Comparison of ENCODE assay signal across 9 cellular contexts in genomic region chr1:8025061-8025670, GRCh38. TPM values are rescaled to one million over a fixed set of nuclear protein-coding genes. Genes with fewer than 3 reads are reported as not detected.
A peak's percentile ranks its signal among the peaks of the same experiment; 100 is the strongest.
DNase-seq lines count a peak whose midpoint lies in the region; ATAC-seq and TF ChIP-seq lines count a peak whose summit lies in the region.
"Had no signal": no experiment of that assay in that cellular context is flagged by ENCODE, and none has a peak within 500 bp of the region (broad histone marks: within the 10 kb centered on the region; RNA-seq: fewer than 3 reads in every experiment).

No MANE protein-coding gene starts in this region.

- peaks cover 26% of the 10 kb centered on the region for H3K27me3 Mint-ChIP-seq in T-helper 17 cell

- H3K27ac Mint-ChIP-seq in T-helper 17 cell = peak overlapping the region; percentile 85

- no peaks in the 10 kb centered on the region for H3K27me3 ChIP-seq in gastroesophageal sphincter

- peak overlapping the region; percentile 96 to 98 (median 97) for H3K27ac ChIP-seq in gastroesophageal sphincter

- peaks cover 11% of the 10 kb centered on the region for H3K4me1 Mint-ChIP-seq in T-helper 17 cell

- DNase-seq in NCI-H1417 (lab: John Stamatoyannopoulos, UW) (peak in 2 of 3 experiments; percentile 16 to 67), NCI-H1417 treated with DMSO at 0.1 percent for 48 hours (lab: John Stamatoyannopoulos, UW) (no peak), T-helper 17 cell (no peak), retinal pigment epithelial cell (ENCODE audit: low read depth) (no peak), MV-4-11 (lab: John Stamatoyannopoulos, UW) (no peak), GOT3 (lab: John Stamatoyannopoulos, UW) (no peak)
- DNase-seq in activated CD8-positive, alpha-beta memory T cell treated with anti-CD3 and anti-CD28 coated beads for 24 hours = no peak
- DNase-seq: DND-41 had no signal

- H3K4me3 ChIP-seq in gastroesophageal sphincter (peak overlapping the region; percentile 86 to 99), retinal pigment epithelial cell (ENCODE audit: low read length) (peak overlapping the region; percentile 89)

- H3K4me3 Mint-ChIP-seq in T-helper 17 cell = peak overlapping the region; percentile 92

- peaks cover 4% of the 10 kb centered on the region for H3K36me3 Mint-ChIP-seq in T-helper 17 cell (ENCODE audit: low read depth)

- ATAC-seq in T-helper 17 cell (no peak), gastroesophageal sphincter (no peak)

- no peak for TF ChIP-seq CTCF in gastroesophageal sphincter (IDR thresholded peaks at IDR 0.05)
- no peak for TF ChIP-seq CTCF in retinal pigment epithelial cell (conservative IDR thresholded peaks at IDR 0.05; ENCODE audit: low read depth, low read length)

- peak in 1 of 2 donors; percentile 18 for TF ChIP-seq POLR2A in gastroesophageal sphincter (IDR thresholded peaks at IDR 0.05)

- H3K9me3 ChIP-seq in T-helper 17 cell (ENCODE audit: control insufficient read depth, low read length, poor library complexity, severe bottlenecking) (no peaks in the 10 kb centered on the region), gastroesophageal sphincter (no peaks in the 10 kb centered on the region)

- 1 to 6% methylated on average over 8 to 13 of the region's 19 CpGs for WGBS in gastroesophageal sphincter (ENCODE audit: low coverage in 1 of 2), 2 donors

- TF ChIP-seq EP300 in gastroesophageal sphincter (IDR thresholded peaks at IDR 0.05) = no peak

- no peaks in the 10 kb centered on the region for H3K36me3 ChIP-seq in gastroesophageal sphincter

- H3K4me1 ChIP-seq in gastroesophageal sphincter = peaks cover 0 to 59% (median 3%) of the 10 kb centered on the region in 3 donors

RNA-seq across cellular contexts. Expression of gene ERRFI1, which starts 0.9 kb away (rescaled TPM):
- total RNA-seq in T-helper 17 cell = 1 to 10 TPM; 1.1 to 1.8 TPM
- total RNA-seq in gastroesophageal sphincter = 100 to 1,000 TPM; 344 to 570 (median 393) TPM

Comparison
In these comparisons a context has a peak if more than half of its experiments do, and no peak if none do; other contexts are left out.
1. DNase-seq: peak in NCI-H1417 (2 of 3); none in NCI-H1417 treated with DMSO at 0.1 percent for 48 hours (single experiment), T-helper 17 cell (0 of 3), retinal pigment epithelial cell (single experiment), MV-4-11 (single experiment), GOT3 (single experiment) and activated CD8-positive, alpha-beta memory T cell treated with anti-CD3 and anti-CD28 coated beads for 24 hours (single experiment).
2. RNA of gene ERRFI1, which starts 0.9 kb away (total RNA-seq): 344 to 570 TPM in gastroesophageal sphincter; 1.1 to 1.8 TPM in T-helper 17 cell; every median in the first group is over 100 times any median in the second.